ENCODE assay signal across 7 cellular contexts in genomic region chr3:195258449-195259145, GRCh38. TPM values are rescaled to one million over a fixed set of nuclear protein-coding genes. Genes with fewer than 3 reads are reported as not detected.
DNase-seq lines count a peak whose midpoint lies in the region; ATAC-seq and TF ChIP-seq lines count a peak whose summit lies in the region.

No MANE protein-coding gene starts in this region.

- peak in 1 of 34 experiments; percentile 5 for DNase-seq in T-cell
- no peak for DNase-seq in stimulated activated naive B cell treated with anti-CD40 and anti-IgM and Interleukin-4, amounts not matched to agents 10 μg/mL and 1 μg/mL and 100 μg/mL, for 72 hours
- no peak for DNase-seq in EL

- no peaks in the 10 kb centered on the region for H3K27me3 Mint-ChIP-seq in T-cell
- H3K27me3 Mint-ChIP-seq in stimulated activated naive B cell treated with anti-CD40 and anti-IgM and Interleukin-4, amounts not matched to agents 10 μg/mL and 1 μg/mL and 100 μg/mL, for 72 hours: no peaks in the 10 kb centered on the region

- H3K27me3 ChIP-seq in gastroesophageal sphincter: no peaks in the 10 kb centered on the region

- CTCF ChIA-PET in HEK293 (lab: Yijun Ruan, JAX) (interaction anchor here (0.6 to 1.5 kb wide), 3 partner anchors 122 to 576 kb away, joined by 3 to 6 read pairs (median 3); no protein-coding TSS in a partner anchor), T-cell (lab: Charles Lee) (interaction anchor here (0.5 to 1.2 kb wide), 5 partner anchors 13 to 588 kb away, joined by 3 to 4 read pairs (median 4); no protein-coding TSS in a partner anchor)

- H3K36me3 Mint-ChIP-seq in T-cell: no peaks in the 10 kb centered on the region
- H3K36me3 Mint-ChIP-seq in stimulated activated naive B cell treated with anti-CD40 and anti-IgM and Interleukin-4, amounts not matched to agents 10 μg/mL and 1 μg/mL and 100 μg/mL, for 72 hours: peaks cover 2 to 10% of the 10 kb centered on the region in 2 donors

- ATAC-seq in T-cell (replicated peaks in 1 of 4) (no peak), gastroesophageal sphincter (no peak), HG03097 (IDR thresholded peaks at IDR 0.05; ENCODE audit: low FRiP score, unreplicated experiment) (no peak), HG02870 (IDR thresholded peaks at IDR 0.05; ENCODE audit: unreplicated experiment) (no peak)
- no peak for ATAC-seq in stimulated activated naive B cell treated with anti-CD40 and anti-IgM and Interleukin-4, amounts not matched to agents 10 μg/mL and 1 μg/mL and 100 μg/mL, for 72 hours (replicated peaks)

- no peak for TF ChIP-seq CTCF in HEK293 (tag by site-specific recombination; IDR thresholded peaks at IDR 0.05)
- no peak for TF ChIP-seq CTCF in gastroesophageal sphincter (IDR thresholded peaks at IDR 0.05)

- peaks cover 21 to 22% (median 21%) of the 10 kb centered on the region in 3 donors for H3K4me1 Mint-ChIP-seq in T-cell
- peaks cover 21 to 34% of the 10 kb centered on the region in 2 donors for H3K4me1 Mint-ChIP-seq in stimulated activated naive B cell treated with anti-CD40 and anti-IgM and Interleukin-4, amounts not matched to agents 10 μg/mL and 1 μg/mL and 100 μg/mL, for 72 hours

- H3K36me3 ChIP-seq in HEK293 (ENCODE audit: control insufficient read depth in 2 of 2, insufficient read depth in 1 of 2, low read length in 2 of 2) (peaks cover 0 to 5% of the 10 kb centered on the region in 2 experiments; a peak in 1 of 3 replicates), gastroesophageal sphincter (peaks cover 0 to 12% of the 10 kb centered on the region in 2 donors)

- H3K4me3 ChIP-seq in HEK293 (ENCODE audit: low read depth, low read length): no peak overlapping the region
- H3K4me3 ChIP-seq in gastroesophageal sphincter: peak overlapping the region in 1 of 2 donors; percentile 71

- H3K9me3 Mint-ChIP-seq in T-cell: no peaks in the 10 kb centered on the region
- no peaks in the 10 kb centered on the region for H3K9me3 Mint-ChIP-seq in stimulated activated naive B cell treated with anti-CD40 and anti-IgM and Interleukin-4, amounts not matched to agents 10 μg/mL and 1 μg/mL and 100 μg/mL, for 72 hours

- peak overlapping the region; percentile 90 to 91 for H3K27ac Mint-ChIP-seq in T-cell
- peak overlapping the region; percentile 67 for H3K27ac Mint-ChIP-seq in stimulated activated naive B cell treated with anti-CD40 and anti-IgM and Interleukin-4, amounts not matched to agents 10 μg/mL and 1 μg/mL and 100 μg/mL, for 72 hours

- H3K4me1 ChIP-seq in HEK293 (ENCODE audit: control insufficient read depth, insufficient read depth, low read length) (peaks cover 7% of the 10 kb centered on the region), gastroesophageal sphincter (peaks cover 4 to 46% (median 23%) of the 10 kb centered on the region in 3 donors)

- TF ChIP-seq POLR2A in gastroesophageal sphincter (IDR thresholded peaks at IDR 0.05): no peak

- H3K27ac ChIP-seq in HEK293 (ENCODE audit: extremely low read depth, low read depth, low read length) (peak overlapping the region; percentile 93; the same call in 1 of the 2 replicates), gastroesophageal sphincter (peak overlapping the region; percentile 73 to 97 (median 96))

- POLR2A ChIA-PET in HEK293 (lab: Yijun Ruan, JAX) (interaction anchor here (1.3 to 1.8 kb wide), 2 partner anchors 12 to 572 kb away, joined by 3 to 4 read pairs; partner anchors contain the start of gene FAM43A), T-cell (lab: Charles Lee) (interaction anchor here in 1 of 2 donors (0.6 to 0.7 kb wide), 2 partner anchors 586 to 977 kb away, joined by 3 read pairs; partner anchors contain the start of gene LSG1)

- H3K9me3 ChIP-seq in HEK293 (ENCODE audit: control insufficient read depth, insufficient read depth, low read depth, low read length) (no peaks in the 10 kb centered on the region), gastroesophageal sphincter (no peaks in the 10 kb centered on the region)

- no peak for TF ChIP-seq EP300 in gastroesophageal sphincter (IDR thresholded peaks at IDR 0.05)

- WGBS in gastroesophageal sphincter (ENCODE audit: low coverage in 1 of 2), 2 donors: 20 to 43% methylated on average over 3 to 12 of the region's 13 CpGs

- peak overlapping the region in 2 of 3 donors; percentile 59 to 81 for H3K4me3 Mint-ChIP-seq in T-cell
- peak overlapping the region in 1 of 2 donors; percentile 83 for H3K4me3 Mint-ChIP-seq in stimulated activated naive B cell treated with anti-CD40 and anti-IgM and Interleukin-4, amounts not matched to agents 10 μg/mL and 1 μg/mL and 100 μg/mL, for 72 hours

TF ChIP-seq in HEK293, 187 proteins besides CTCF, POLR2A, EP300 and RAD21:
- TF ChIP-seq ZNF548 (tag by site-specific recombination; IDR thresholded peaks at IDR 0.05): 0 out of 2 replicates have a peak, but pooled peaks have one; percentile 27
- TF ChIP-seq ZNF354C (tag by site-specific recombination; IDR thresholded peaks at IDR 0.05; ENCODE audit: borderline replicate concordance, low read depth): no peak
- no peak for TF ChIP-seq HOXC10 (CRISPR knock-in tag; IDR thresholded peaks at IDR 0.05)
- no peak for TF ChIP-seq ZNF18 (tag by site-specific recombination; IDR thresholded peaks at IDR 0.05)

RNA-seq across cellular contexts. Expression of gene XXYLT1, which starts 12.4 kb away (rescaled TPM):
- total RNA-seq in T-cell (1 to 10 TPM; 4.6 to 9.1 (median 5.7) TPM), gastroesophageal sphincter (10 to 100 TPM; 10.1 to 14.0 (median 12.5) TPM)
